Comparison of ENCODE assay signal across 1 cellular context in the genomic region with DNA sequence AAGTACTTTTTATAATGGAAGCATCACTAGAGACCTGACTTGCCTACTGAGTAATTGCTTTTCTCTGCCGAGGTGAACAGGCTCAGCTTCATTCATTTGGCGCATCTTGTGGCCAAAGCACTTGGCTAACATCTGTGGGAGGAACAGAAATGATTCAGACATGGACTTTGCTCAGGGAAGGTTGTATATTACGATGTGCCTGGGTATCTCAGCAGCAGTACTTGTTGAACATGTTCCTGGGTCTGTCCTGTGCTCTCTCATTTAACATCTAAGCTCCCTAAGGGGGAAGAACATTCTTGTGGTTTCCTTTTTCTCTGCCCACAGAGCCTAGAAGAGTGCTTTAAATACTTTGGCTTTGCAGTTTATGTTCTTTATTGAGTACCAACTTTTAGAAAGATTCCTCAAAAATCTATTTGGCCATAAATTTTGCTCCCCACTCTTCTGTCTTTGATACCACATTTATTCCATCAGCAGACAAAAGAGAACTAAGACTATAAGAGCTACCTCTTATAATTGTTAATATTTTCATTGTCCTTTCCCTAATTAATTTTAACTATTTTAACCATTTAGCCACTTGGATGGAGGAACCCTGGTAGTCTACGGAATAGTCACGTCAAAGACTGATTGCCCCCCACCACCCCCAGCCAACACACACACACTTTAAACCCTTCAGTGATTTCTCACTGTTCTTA.
TF ChIP-seq lines count a peak whose summit lies in the region.

No MANE protein-coding gene starts in this region.

TF ChIP-seq in HepG2, 621 proteins besides CTCF, POLR2A, EP300 and RAD21 (continued from another document and continues in another):
- TF ChIP-seq, protein P1, sequence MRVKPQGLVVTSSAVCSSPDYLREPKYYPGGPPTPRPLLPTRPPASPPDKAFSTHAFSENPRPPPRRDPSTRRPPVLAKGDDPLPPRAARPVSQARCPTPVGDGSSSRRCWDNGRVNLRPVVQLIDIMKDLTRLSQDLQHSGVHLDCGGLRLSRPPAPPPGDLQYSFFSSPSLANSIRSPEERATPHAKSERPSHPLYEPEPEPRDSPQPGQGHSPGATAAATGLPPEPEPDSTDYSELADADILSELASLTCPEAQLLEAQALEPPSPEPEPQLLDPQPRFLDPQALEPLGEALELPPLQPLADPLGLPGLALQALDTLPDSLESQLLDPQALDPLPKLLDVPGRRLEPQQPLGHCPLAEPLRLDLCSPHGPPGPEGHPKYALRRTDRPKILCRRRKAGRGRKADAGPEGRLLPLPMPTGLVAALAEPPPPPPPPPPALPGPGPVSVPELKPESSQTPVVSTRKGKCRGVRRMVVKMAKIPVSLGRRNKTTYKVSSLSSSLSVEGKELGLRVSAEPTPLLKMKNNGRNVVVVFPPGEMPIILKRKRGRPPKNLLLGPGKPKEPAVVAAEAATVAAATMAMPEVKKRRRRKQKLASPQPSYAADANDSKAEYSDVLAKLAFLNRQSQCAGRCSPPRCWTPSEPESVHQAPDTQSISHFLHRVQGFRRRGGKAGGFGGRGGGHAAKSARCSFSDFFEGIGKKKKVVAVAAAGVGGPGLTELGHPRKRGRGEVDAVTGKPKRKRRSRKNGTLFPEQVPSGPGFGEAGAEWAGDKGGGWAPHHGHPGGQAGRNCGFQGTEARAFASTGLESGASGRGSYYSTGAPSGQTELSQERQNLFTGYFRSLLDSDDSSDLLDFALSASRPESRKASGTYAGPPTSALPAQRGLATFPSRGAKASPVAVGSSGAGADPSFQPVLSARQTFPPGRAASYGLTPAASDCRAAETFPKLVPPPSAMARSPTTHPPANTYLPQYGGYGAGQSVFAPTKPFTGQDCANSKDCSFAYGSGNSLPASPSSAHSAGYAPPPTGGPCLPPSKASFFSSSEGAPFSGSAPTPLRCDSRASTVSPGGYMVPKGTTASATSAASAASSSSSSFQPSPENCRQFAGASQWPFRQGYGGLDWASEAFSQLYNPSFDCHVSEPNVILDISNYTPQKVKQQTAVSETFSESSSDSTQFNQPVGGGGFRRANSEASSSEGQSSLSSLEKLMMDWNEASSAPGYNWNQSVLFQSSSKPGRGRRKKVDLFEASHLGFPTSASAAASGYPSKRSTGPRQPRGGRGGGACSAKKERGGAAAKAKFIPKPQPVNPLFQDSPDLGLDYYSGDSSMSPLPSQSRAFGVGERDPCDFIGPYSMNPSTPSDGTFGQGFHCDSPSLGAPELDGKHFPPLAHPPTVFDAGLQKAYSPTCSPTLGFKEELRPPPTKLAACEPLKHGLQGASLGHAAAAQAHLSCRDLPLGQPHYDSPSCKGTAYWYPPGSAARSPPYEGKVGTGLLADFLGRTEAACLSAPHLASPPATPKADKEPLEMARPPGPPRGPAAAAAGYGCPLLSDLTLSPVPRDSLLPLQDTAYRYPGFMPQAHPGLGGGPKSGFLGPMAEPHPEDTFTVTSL (CRISPR knock-in tag; IDR thresholded peaks at IDR 0.05; ENCODE audit: borderline replicate concordance), result peak; percentile 80
- TF ChIP-seq, protein P2, sequence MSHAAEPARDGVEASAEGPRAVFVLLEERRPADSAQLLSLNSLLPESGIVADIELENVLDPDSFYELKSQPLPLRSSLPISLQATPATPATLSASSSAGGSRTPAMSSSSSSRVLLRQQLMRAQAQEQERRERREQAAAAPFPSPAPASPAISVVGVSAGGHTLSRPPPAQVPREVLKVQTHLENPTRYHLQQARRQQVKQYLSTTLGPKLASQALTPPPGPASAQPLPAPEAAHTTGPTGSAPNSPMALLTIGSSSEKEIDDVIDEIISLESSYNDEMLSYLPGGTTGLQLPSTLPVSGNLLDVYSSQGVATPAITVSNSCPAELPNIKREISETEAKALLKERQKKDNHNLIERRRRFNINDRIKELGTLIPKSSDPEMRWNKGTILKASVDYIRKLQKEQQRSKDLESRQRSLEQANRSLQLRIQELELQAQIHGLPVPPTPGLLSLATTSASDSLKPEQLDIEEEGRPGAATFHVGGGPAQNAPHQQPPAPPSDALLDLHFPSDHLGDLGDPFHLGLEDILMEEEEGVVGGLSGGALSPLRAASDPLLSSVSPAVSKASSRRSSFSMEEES (CRISPR knock-in tag; IDR thresholded peaks at IDR 0.05), result 0 out of 2 replicates have a peak, but pooled peaks have one; percentile 44
- TF ChIP-seq ZNF335 (CRISPR knock-in tag; IDR thresholded peaks at IDR 0.05) (peak; percentile 85; the same call in 1 of the 2 replicates), CEBPG (CRISPR knock-in tag; IDR thresholded peaks at IDR 0.05) (peak; percentile 70), SP5 (CRISPR knock-in tag; IDR thresholded peaks at IDR 0.05; ENCODE audit: borderline replicate concordance, low read depth) (peak; percentile 76), ZMYM4 (CRISPR knock-in tag; IDR thresholded peaks at IDR 0.05) (0 out of 2 replicates have a peak, but pooled peaks have one; percentile 16), ZNF501 (CRISPR knock-in tag; IDR thresholded peaks at IDR 0.05) (peak; percentile 88), SAP130 (CRISPR knock-in tag; IDR thresholded peaks at IDR 0.05; ENCODE audit: low read depth) (peak; percentile 73), ELF3 (CRISPR knock-in tag; IDR thresholded peaks at IDR 0.05) (peak; percentile 95), JUN (CRISPR knock-in tag; IDR thresholded peaks at IDR 0.05) (0 out of 2 replicates have a peak, but pooled peaks have one; percentile 40), KDM1A (CRISPR knock-in tag; IDR thresholded peaks at IDR 0.05) (peak; percentile 86; the same call in 1 of the 2 replicates), SOX13 (IDR thresholded peaks at IDR 0.05) (no peak), SOX13 (CRISPR knock-in tag; conservative IDR thresholded peaks at IDR 0.05 in 1 of 2, IDR thresholded peaks at IDR 0.05 in 1 of 2) (peak in 1 of 2 experiments; percentile 75; a peak in 2 of 4 replicates), YY1 (IDR thresholded peaks at IDR 0.05; ENCODE audit: insufficient read depth, insufficient replicate concordance, low read depth, low read length) (no peak)
- TF ChIP-seq, protein P3, sequence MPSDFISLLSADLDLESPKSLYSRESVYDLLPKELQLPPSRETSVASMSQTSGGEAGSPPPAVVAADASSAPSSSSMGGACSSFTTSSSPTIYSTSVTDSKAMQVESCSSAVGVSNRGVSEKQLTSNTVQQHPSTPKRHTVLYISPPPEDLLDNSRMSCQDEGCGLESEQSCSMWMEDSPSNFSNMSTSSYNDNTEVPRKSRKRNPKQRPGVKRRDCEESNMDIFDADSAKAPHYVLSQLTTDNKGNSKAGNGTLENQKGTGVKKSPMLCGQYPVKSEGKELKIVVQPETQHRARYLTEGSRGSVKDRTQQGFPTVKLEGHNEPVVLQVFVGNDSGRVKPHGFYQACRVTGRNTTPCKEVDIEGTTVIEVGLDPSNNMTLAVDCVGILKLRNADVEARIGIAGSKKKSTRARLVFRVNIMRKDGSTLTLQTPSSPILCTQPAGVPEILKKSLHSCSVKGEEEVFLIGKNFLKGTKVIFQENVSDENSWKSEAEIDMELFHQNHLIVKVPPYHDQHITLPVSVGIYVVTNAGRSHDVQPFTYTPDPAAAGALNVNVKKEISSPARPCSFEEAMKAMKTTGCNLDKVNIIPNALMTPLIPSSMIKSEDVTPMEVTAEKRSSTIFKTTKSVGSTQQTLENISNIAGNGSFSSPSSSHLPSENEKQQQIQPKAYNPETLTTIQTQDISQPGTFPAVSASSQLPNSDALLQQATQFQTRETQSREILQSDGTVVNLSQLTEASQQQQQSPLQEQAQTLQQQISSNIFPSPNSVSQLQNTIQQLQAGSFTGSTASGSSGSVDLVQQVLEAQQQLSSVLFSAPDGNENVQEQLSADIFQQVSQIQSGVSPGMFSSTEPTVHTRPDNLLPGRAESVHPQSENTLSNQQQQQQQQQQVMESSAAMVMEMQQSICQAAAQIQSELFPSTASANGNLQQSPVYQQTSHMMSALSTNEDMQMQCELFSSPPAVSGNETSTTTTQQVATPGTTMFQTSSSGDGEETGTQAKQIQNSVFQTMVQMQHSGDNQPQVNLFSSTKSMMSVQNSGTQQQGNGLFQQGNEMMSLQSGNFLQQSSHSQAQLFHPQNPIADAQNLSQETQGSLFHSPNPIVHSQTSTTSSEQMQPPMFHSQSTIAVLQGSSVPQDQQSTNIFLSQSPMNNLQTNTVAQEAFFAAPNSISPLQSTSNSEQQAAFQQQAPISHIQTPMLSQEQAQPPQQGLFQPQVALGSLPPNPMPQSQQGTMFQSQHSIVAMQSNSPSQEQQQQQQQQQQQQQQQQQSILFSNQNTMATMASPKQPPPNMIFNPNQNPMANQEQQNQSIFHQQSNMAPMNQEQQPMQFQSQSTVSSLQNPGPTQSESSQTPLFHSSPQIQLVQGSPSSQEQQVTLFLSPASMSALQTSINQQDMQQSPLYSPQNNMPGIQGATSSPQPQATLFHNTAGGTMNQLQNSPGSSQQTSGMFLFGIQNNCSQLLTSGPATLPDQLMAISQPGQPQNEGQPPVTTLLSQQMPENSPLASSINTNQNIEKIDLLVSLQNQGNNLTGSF (CRISPR knock-in tag; IDR thresholded peaks at IDR 0.05), result no peak
- TF ChIP-seq, protein P4, sequence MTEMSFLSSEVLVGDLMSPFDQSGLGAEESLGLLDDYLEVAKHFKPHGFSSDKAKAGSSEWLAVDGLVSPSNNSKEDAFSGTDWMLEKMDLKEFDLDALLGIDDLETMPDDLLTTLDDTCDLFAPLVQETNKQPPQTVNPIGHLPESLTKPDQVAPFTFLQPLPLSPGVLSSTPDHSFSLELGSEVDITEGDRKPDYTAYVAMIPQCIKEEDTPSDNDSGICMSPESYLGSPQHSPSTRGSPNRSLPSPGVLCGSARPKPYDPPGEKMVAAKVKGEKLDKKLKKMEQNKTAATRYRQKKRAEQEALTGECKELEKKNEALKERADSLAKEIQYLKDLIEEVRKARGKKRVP (CRISPR knock-in tag; IDR thresholded peaks at IDR 0.05), result peak in 1 of 2 experiments; percentile 53; a peak in 1 of 4 replicates
- TF ChIP-seq, protein P5, sequence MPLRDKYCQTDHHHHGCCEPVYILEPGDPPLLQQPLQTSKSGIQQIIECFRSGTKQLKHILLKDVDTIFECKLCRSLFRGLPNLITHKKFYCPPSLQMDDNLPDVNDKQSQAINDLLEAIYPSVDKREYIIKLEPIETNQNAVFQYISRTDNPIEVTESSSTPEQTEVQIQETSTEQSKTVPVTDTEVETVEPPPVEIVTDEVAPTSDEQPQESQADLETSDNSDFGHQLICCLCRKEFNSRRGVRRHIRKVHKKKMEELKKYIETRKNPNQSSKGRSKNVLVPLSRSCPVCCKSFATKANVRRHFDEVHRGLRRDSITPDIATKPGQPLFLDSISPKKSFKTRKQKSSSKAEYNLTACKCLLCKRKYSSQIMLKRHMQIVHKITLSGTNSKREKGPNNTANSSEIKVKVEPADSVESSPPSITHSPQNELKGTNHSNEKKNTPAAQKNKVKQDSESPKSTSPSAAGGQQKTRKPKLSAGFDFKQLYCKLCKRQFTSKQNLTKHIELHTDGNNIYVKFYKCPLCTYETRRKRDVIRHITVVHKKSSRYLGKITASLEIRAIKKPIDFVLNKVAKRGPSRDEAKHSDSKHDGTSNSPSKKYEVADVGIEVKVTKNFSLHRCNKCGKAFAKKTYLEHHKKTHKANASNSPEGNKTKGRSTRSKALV (CRISPR knock-in tag; IDR thresholded peaks at IDR 0.05), result peak; percentile 83; the same call in 1 of the 2 replicates
- TF ChIP-seq, protein P6, sequence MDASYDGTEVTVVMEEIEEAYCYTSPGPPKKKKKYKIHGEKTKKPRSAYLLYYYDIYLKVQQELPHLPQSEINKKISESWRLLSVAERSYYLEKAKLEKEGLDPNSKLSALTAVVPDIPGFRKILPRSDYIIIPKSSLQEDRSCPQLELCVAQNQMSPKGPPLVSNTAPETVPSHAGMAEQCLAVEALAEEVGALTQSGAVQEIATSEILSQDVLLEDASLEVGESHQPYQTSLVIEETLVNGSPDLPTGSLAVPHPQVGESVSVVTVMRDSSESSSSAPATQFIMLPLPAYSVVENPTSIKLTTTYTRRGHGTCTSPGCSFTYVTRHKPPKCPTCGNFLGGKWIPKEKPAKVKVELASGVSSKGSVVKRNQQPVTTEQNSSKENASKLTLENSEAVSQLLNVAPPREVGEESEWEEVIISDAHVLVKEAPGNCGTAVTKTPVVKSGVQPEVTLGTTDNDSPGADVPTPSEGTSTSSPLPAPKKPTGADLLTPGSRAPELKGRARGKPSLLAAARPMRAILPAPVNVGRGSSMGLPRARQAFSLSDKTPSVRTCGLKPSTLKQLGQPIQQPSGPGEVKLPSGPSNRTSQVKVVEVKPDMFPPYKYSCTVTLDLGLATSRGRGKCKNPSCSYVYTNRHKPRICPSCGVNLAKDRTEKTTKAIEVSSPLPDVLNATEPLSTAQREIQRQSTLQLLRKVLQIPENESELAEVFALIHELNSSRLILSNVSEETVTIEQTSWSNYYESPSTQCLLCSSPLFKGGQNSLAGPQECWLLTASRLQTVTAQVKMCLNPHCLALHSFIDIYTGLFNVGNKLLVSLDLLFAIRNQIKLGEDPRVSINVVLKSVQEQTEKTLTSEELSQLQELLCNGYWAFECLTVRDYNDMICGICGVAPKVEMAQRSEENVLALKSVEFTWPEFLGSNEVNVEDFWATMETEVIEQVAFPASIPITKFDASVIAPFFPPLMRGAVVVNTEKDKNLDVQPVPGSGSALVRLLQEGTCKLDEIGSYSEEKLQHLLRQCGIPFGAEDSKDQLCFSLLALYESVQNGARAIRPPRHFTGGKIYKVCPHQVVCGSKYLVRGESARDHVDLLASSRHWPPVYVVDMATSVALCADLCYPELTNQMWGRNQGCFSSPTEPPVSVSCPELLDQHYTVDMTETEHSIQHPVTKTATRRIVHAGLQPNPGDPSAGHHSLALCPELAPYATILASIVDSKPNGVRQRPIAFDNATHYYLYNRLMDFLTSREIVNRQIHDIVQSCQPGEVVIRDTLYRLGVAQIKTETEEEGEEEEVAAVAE (CRISPR knock-in tag; IDR thresholded peaks at IDR 0.05; ENCODE audit: borderline replicate concordance), result peak; percentile 59; the same call in 1 of the 2 replicates
- TF ChIP-seq, protein P7, sequence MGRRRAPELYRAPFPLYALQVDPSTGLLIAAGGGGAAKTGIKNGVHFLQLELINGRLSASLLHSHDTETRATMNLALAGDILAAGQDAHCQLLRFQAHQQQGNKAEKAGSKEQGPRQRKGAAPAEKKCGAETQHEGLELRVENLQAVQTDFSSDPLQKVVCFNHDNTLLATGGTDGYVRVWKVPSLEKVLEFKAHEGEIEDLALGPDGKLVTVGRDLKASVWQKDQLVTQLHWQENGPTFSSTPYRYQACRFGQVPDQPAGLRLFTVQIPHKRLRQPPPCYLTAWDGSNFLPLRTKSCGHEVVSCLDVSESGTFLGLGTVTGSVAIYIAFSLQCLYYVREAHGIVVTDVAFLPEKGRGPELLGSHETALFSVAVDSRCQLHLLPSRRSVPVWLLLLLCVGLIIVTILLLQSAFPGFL (CRISPR knock-in tag; IDR thresholded peaks at IDR 0.05), result no peak
- TF ChIP-seq, protein P8, sequence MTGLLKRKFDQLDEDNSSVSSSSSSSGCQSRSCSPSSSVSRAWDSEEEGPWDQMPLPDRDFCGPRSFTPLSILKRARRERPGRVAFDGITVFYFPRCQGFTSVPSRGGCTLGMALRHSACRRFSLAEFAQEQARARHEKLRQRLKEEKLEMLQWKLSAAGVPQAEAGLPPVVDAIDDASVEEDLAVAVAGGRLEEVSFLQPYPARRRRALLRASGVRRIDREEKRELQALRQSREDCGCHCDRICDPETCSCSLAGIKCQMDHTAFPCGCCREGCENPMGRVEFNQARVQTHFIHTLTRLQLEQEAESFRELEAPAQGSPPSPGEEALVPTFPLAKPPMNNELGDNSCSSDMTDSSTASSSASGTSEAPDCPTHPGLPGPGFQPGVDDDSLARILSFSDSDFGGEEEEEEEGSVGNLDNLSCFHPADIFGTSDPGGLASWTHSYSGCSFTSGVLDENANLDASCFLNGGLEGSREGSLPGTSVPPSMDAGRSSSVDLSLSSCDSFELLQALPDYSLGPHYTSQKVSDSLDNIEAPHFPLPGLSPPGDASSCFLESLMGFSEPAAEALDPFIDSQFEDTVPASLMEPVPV (CRISPR knock-in tag; IDR thresholded peaks at IDR 0.05), result 0 out of 2 replicates have a peak, but pooled peaks have one; percentile 14
